8 cellular contexts compared by ENCODE assay signal in the genomic region with DNA sequence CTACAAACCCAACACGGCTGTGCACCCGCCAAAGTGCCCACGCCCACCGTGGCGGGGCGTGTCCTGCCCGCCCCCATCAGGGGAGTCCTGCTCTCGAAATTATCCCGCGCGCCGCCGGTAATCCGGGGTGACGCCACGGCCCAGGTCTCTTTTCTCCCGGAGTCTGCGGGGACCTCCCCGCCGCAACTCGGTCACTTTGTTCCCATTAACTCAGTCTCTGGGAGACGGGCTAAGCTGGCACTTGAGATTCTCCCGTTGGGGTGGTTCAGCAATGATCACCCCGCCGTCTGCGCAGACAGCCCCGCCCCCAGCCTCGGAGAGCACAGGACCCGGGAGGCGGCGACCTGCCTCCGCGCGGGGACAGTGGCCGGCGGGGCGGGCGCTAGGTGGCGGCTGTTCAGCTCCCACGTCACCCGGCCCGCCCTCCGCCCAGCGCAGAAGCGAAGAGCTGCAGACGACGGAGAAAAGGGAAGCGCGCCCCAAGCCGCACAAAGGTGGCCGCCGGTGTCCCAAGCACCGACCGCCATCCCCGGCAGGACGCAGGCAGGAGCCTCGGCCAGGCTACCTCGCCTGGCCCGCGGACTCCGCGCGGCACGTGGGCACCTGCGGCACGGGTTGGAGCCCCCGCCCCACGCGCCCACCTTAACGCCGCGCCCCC. TPM values are rescaled to one million over a fixed set of nuclear protein-coding genes. Genes with fewer than 3 reads are reported as not detected.
DNase-seq lines count a peak whose midpoint lies in the region; ATAC-seq, FAIRE-seq and TF ChIP-seq lines count a peak whose summit lies in the region.

No MANE protein-coding gene starts in this region.

- H3K79me2 ChIP-seq in PC-3 (ENCODE audit: low read length) (no peaks in the 10 kb centered on the region), neural progenitor cell (ENCODE audit: low read depth) (no peaks in the 10 kb centered on the region)

- H3K27ac Mint-ChIP-seq in neural progenitor cell, result no peak overlapping the region

- intact Hi-C loops in PC-3 (cut with micrococcal nuclease), result no loop called here

- no peaks in the 10 kb centered on the region for H4K20me1 ChIP-seq in PC-3 (ENCODE audit: low read length)
- H4K20me1 ChIP-seq in neural progenitor cell (ENCODE audit: low read depth), result no peaks in the 10 kb centered on the region

- H3K9me3 ChIP-seq in PC-3 (ENCODE audit: low read length) (no peaks in the 10 kb centered on the region), neural progenitor cell (ENCODE audit: low read depth) (no peaks in the 10 kb centered on the region), subcutaneous abdominal adipose tissue (ENCODE audit: control insufficient read depth in 5 of 5, low read length in 5 of 5) (no peaks in the 10 kb centered on the region)

- H3K4me1 Mint-ChIP-seq in activated T-cell treated with anti-CD3 and anti-CD28 coated beads, Interleukin-2, amount 50 U/mL, for 4 hours (ENCODE audit: low read depth), result peaks cover 34% of the 10 kb centered on the region
- H3K4me1 Mint-ChIP-seq in neural progenitor cell, result peaks cover 15% of the 10 kb centered on the region

- TF ChIP-seq CTCF in D721Med (IDR thresholded peaks at IDR 0.05; ENCODE audit: insufficient read depth, missing control alignments), result peak; percentile 7
- no peak for TF ChIP-seq CTCF in GM20000 (IDR thresholded peaks at IDR 0.05; ENCODE audit: extremely low read depth, missing control alignments)
- peak; percentile 39; the same call in 1 of the 2 replicates for TF ChIP-seq CTCF in PC-3 (conservative IDR thresholded peaks at IDR 0.05; ENCODE audit: low read depth, low read length)
- no peak for TF ChIP-seq CTCF in fibroblast of the aortic adventitia (IDR thresholded peaks at IDR 0.05; ENCODE audit: insufficient read depth, low read length)
- peak; percentile 41 for TF ChIP-seq CTCF in neural progenitor cell (IDR thresholded peaks at IDR 0.05)

- H3K9me2 ChIP-seq in PC-3 (replicated peaks; ENCODE audit: low read length), result no peaks in the 10 kb centered on the region

- POLR2A ChIA-PET in PC-3 (lab: Charles Lee; ENCODE audit: unreplicated experiment), result interaction anchor here (0.7 kb wide), 1 partner anchor 434 kb away, joined by 3 read pairs; no protein-coding TSS in a partner anchor

- FAIRE-seq in D721Med (lab: Jason Lieb, UNC), result no peak

- H3K27ac ChIP-seq in PC-3 (ENCODE audit: low read length) (no peak overlapping the region), neural progenitor cell (no peak overlapping the region), subcutaneous abdominal adipose tissue (ENCODE audit: low read depth, low read length) (no peak overlapping the region)

- no TSS peak for BruUV-seq in PC-3 (replicated peaks; lab: Mats Ljungman, UMichigan)

- H3K4me3 ChIP-seq in PC-3 (ENCODE audit: low read length) (peak overlapping the region; percentile 88), fibroblast of the aortic adventitia (ENCODE audit: low read depth, low read length) (peak overlapping the region; percentile 65), neural progenitor cell (peak overlapping the region; percentile 90), subcutaneous abdominal adipose tissue (ENCODE audit: low read depth in 1 of 5, low read length in 5 of 5) (peak overlapping the region; percentile 74 to 84 (median 78))

- H3K36me3 ChIP-seq in PC-3 (ENCODE audit: low read depth, low read length), result no peaks in the 10 kb centered on the region
- H3K36me3 ChIP-seq in neural progenitor cell, result no peaks in the 10 kb centered on the region
- no peaks in the 10 kb centered on the region for H3K36me3 ChIP-seq in subcutaneous abdominal adipose tissue (ENCODE audit: control insufficient read depth in 5 of 5, insufficient read depth in 5 of 5, low read length in 5 of 5)

- H2AFZ ChIP-seq in PC-3 (ENCODE audit: low read length) (peak overlapping the region; percentile 99), neural progenitor cell (replicated peaks) (peak overlapping the region; percentile 98)

- H3K9ac ChIP-seq in PC-3 (ENCODE audit: low read length) (peak overlapping the region; percentile 55), neural progenitor cell (no peak overlapping the region), subcutaneous abdominal adipose tissue (ENCODE audit: low read length in 5 of 5) (peak overlapping the region in 4 of 5 donors; percentile 56 to 75 (median 71))

- DNase-seq in D721Med (ENCODE audit: insufficient read length, low spot score), result peak; percentile 42
- DNase-seq in GM20000 (ENCODE audit: low spot score), result peak; percentile 95
- DNase-seq in HPDE6-E6E7 (ENCODE audit: extremely low spot score), result peak; percentile 42
- DNase-seq in PC-3, result peak; percentile 61
- peak; percentile 86 for DNase-seq in activated T-cell treated with anti-CD3 and anti-CD28 coated beads, Interleukin-2, amount 50 U/mL, for 4 hours
- DNase-seq in fibroblast of the aortic adventitia (ENCODE audit: low read depth), result no peak
- peak; percentile 92 for DNase-seq in neural progenitor cell (ENCODE audit: low spot score)

- ATAC-seq in PC-3, result peak; percentile 97
- ATAC-seq in activated T-cell treated with anti-CD3 and anti-CD28 coated beads, Interleukin-2, amount 50 U/mL, for 4 hours, result peak; percentile 93 to 95

- no peaks in the 10 kb centered on the region for H3K9me3 Mint-ChIP-seq in activated T-cell treated with anti-CD3 and anti-CD28 coated beads, Interleukin-2, amount 50 U/mL, for 4 hours
- no peaks in the 10 kb centered on the region for H3K9me3 Mint-ChIP-seq in neural progenitor cell

- no peaks in the 10 kb centered on the region for H3F3A ChIP-seq in PC-3 (ENCODE audit: low read length, unreplicated experiment)
- H3F3A ChIP-seq in neural progenitor cell (ENCODE audit: low read depth), result peaks cover 32% of the 10 kb centered on the region

- no peaks in the 10 kb centered on the region for H3K27me3 Mint-ChIP-seq in activated T-cell treated with anti-CD3 and anti-CD28 coated beads, Interleukin-2, amount 50 U/mL, for 4 hours (ENCODE audit: low read depth)
- H3K27me3 Mint-ChIP-seq in neural progenitor cell (ENCODE audit: insufficient read depth, low read depth), result peaks cover 23% of the 10 kb centered on the region

- H3K4me3 Mint-ChIP-seq in activated T-cell treated with anti-CD3 and anti-CD28 coated beads, Interleukin-2, amount 50 U/mL, for 4 hours, result peak overlapping the region; percentile 83
- H3K4me3 Mint-ChIP-seq in neural progenitor cell, result peak overlapping the region; percentile 89

- H3K36me3 Mint-ChIP-seq in activated T-cell treated with anti-CD3 and anti-CD28 coated beads, Interleukin-2, amount 50 U/mL, for 4 hours (ENCODE audit: insufficient read depth), result no peaks in the 10 kb centered on the region
- no peaks in the 10 kb centered on the region for H3K36me3 Mint-ChIP-seq in neural progenitor cell

- CTCF ChIA-PET in PC-3 (lab: Charles Lee), result no interaction called here

- H3K4me1 ChIP-seq in PC-3 (ENCODE audit: insufficient read depth, low read length), result no peaks in the 10 kb centered on the region
- peaks cover 9% of the 10 kb centered on the region for H3K4me1 ChIP-seq in neural progenitor cell
- peaks cover 6 to 28% (median 20%) of the 10 kb centered on the region in 5 donors for H3K4me1 ChIP-seq in subcutaneous abdominal adipose tissue (ENCODE audit: control insufficient read depth in 5 of 5, insufficient read depth in 5 of 5, low read length in 5 of 5)

- H3K4me2 ChIP-seq in PC-3 (ENCODE audit: low read length) (peak overlapping the region; percentile 99), neural progenitor cell (peak overlapping the region; percentile 96)

- H3K27me3 ChIP-seq in PC-3 (ENCODE audit: low read length) (no peaks in the 10 kb centered on the region), neural progenitor cell (peaks cover 84% of the 10 kb centered on the region), subcutaneous abdominal adipose tissue (ENCODE audit: control insufficient read depth in 5 of 5, insufficient read depth in 4 of 5, low read length in 5 of 5) (peaks cover 0 to 13% (median 4%) of the 10 kb centered on the region in 5 donors)

RNA-seq across cellular contexts. Expression of gene SF3B5, which starts 31.5 kb away (rescaled TPM):
- total RNA-seq in PC-3 (2014; rRNA removed), result 124 and 139 TPM in 2 replicates
- 100 to 1,000 TPM; 276 to 301 (median 280) TPM for total RNA-seq in activated T-cell treated with anti-CD3 and anti-CD28 coated beads, Interleukin-2, amount 50 U/mL, for 4 hours
- 14.8 and 115 TPM in 2 replicates for total RNA-seq in fibroblast of the aortic adventitia (ENCODE audit: low replicate concordance)
- 99.0 and 133 TPM in 2 replicates for total RNA-seq in neural progenitor cell (ENCODE audit: low replicate concordance)

RNA-seq across cellular contexts. Expression of gene PLAGL1, which starts 55.8 kb away (rescaled TPM):
- 10.9 and 14.4 TPM in 2 replicates for total RNA-seq in PC-3 (2014; rRNA removed)
- 1 to 10 TPM; 6.5 to 8.9 (median 7.8) TPM for total RNA-seq in activated T-cell treated with anti-CD3 and anti-CD28 coated beads, Interleukin-2, amount 50 U/mL, for 4 hours
- 18.5 and 35.2 TPM in 2 replicates for total RNA-seq in fibroblast of the aortic adventitia (ENCODE audit: low replicate concordance)
- 5.1 and 5.6 TPM in 2 replicates for total RNA-seq in neural progenitor cell (ENCODE audit: low replicate concordance)

Comparison
In these comparisons a context has a peak if more than half of its experiments do, and no peak if none do; other contexts are left out.
1. CTCF ChIP-seq: peak in D721Med (single experiment), PC-3 (single experiment) and neural progenitor cell (single experiment); none in GM20000 (single experiment) and fibroblast of the aortic adventitia (single experiment).
2. Peak in every context shown above with its lines, with median percentiles within 50 percentile points of each other: H3K4me3 ChIP-seq.